Comparison of ENCODE assay signal across 8 cellular contexts in genomic region chr4:70839537-70840093, GRCh38. TPM values are rescaled to one million over a fixed set of nuclear protein-coding genes. Genes with fewer than 3 reads are reported as not detected.
A peak's percentile ranks its signal among the peaks of the same experiment; 100 is the strongest.
DNase-seq lines count a peak whose midpoint lies in the region; ATAC-seq and TF ChIP-seq lines count a peak whose summit lies in the region.

Gene GRSF1, minus strand, starts transcription at chr4:70839890. Its CDS starts 63 bp downstream, at chr4:70839827.

- H3K27me3 ChIP-seq in right cardiac atrium (ENCODE audit: control insufficient read depth, insufficient read depth) (no peaks in the 10 kb centered on the region), uterus (no peaks in the 10 kb centered on the region)

- intact Hi-C loops in right cardiac atrium (cut with DNase I) (loop anchor here (5.0 to 10.0 kb wide), 3 partner anchors 63 to 155 kb away; partner anchors contain the start of genes DCK (in 3 of the 4) and MOB1B (in 2 of the 4)), uterus (cut with DNase I; ENCODE audit: low total_unique reads) (no loop called here)

- ATAC-seq in HG02852 (IDR thresholded peaks at IDR 0.05; ENCODE audit: unreplicated experiment) (peak; percentile 62), right cardiac atrium (peak; percentile 97 to 98)

- no peaks in the 10 kb centered on the region for H3K9me3 ChIP-seq in right cardiac atrium (ENCODE audit: control insufficient read depth, low read length)
- H3K9me3 ChIP-seq in uterus, result no peaks in the 10 kb centered on the region

- DNase-seq in NCI-H1694 (lab: John Stamatoyannopoulos, UW), result peak; percentile 70
- DNase-seq in T-helper 2 cell, result peak; percentile 89 to 95 (median 93)
- peak; percentile 96 to 98 (median 98) for DNase-seq in right cardiac atrium
- peak; percentile 95 for DNase-seq in putamen (ENCODE audit: low spot score)
- DNase-seq in uterus, result peak; percentile 92 to 93

- H3K27ac ChIP-seq in angular gyrus (ENCODE audit: low read depth, low read length), result peak within 1 kb of the TSS; percentile 76
- peak within 1 kb of the TSS; percentile 79 for H3K27ac ChIP-seq in right cardiac atrium (ENCODE audit: low read length)
- peak within 1 kb of the TSS; percentile 76 to 95 for H3K27ac ChIP-seq in uterus

- H3K4me3 ChIP-seq in right cardiac atrium (ENCODE audit: low read length) (peak within 1 kb of the TSS; percentile 78), uterus (peak within 1 kb of the TSS; percentile 60 to 98)

- WGBS in right cardiac atrium, result under 1% methylated on average over 57 of the region's 59 CpGs

- H3K4me1 ChIP-seq in right cardiac atrium (ENCODE audit: control insufficient read depth, insufficient read depth, low read length) (peaks cover 2% of the 10 kb centered on the region), uterus (no peaks in the 10 kb centered on the region)

- TF ChIP-seq POLR2A in GM15510 (IDR thresholded peaks at IDR 0.05; ENCODE audit: borderline replicate concordance, extremely low read depth, insufficient read length) (peak; percentile 84), uterus (IDR thresholded peaks at IDR 0.05) (peak; percentile 20 to 64)

- no peaks in the 10 kb centered on the region for H3K36me3 ChIP-seq in uterus

- peak in 2 of 4 experiments; percentile 5 to 26 for TF ChIP-seq CTCF in uterus (IDR thresholded peaks at IDR 0.05)

RNA-seq across cellular contexts. Expression of gene GRSF1, which starts in this region (rescaled TPM):
- total RNA-seq in right cardiac atrium (10 to 100 TPM; 69.1 to 81.4 (median 78.4) TPM), uterus (10 to 100 TPM; 25.4 to 82.0 (median 37.1) TPM)
- polyA plus RNA-seq in right cardiac atrium, result 50.7 TPM

Comparison
In these comparisons a context has a peak if more than half of its experiments do, and no peak if none do; other contexts are left out.
1. Peak in every context shown above with its lines: DNase-seq, ATAC-seq, H3K4me3 ChIP-seq and H3K27ac ChIP-seq.